In genomic region chr2:62200291-62200841, GRCh38 we compare ENCODE assay signal across 12 cellular contexts. TPM values are rescaled to one million over a fixed set of nuclear protein-coding genes. Genes with fewer than 3 reads are reported as not detected.
DNase-seq lines count a peak whose midpoint lies in the region; ATAC-seq, FAIRE-seq and TF ChIP-seq lines count a peak whose summit lies in the region.
"Had no signal": no experiment of that assay in that cellular context is flagged by ENCODE, and none has a peak within 500 bp of the region (broad histone marks: within the 10 kb centered on the region; RNA-seq: fewer than 3 reads in every experiment).

No MANE protein-coding gene starts in this region.

- H3K9ac ChIP-seq in OCI-LY3 (ENCODE audit: low read length) = peak overlapping the region; percentile 95
- peak overlapping the region; percentile 94 for H3K9ac ChIP-seq in GM12878 (ENCODE audit: control insufficient read depth, insufficient read depth, low read length)

- TF ChIP-seq POLR2A in GM12878 (IDR thresholded peaks at IDR 0.05; ENCODE audit: low read depth, low read length) = no peak

- H3K4me1 Mint-ChIP-seq in activated T-cell treated with anti-CD3 and anti-CD28 coated beads, Interleukin-2, amount 50 U/mL, for 72 hours (ENCODE audit: low read depth) = peaks cover 73% of the 10 kb centered on the region

- POLR2A ChIA-PET in GM12878 (lab: Charles Lee) = interaction anchor here (0.5 to 3.6 kb wide), 14 partner anchors 9 to 385 kb away, joined by 3 to 49 read pairs (median 6); no protein-coding TSS in a partner anchor
- POLR2A ChIA-PET in A673 (lab: Charles Lee; ENCODE audit: low non-redundant PET) = no interaction called here

- CTCF ChIA-PET in GM12878 (lab: Yijun Ruan, JAX) = interaction anchor here (0.5 to 3.3 kb wide), 19 partner anchors 9 to 281 kb away, joined by 3 to 15 read pairs (median 4); no protein-coding TSS in a partner anchor
- CTCF ChIA-PET in A673 (lab: Charles Lee) = no interaction called here

- intact Hi-C loops in GM12878 (cut with micrococcal nuclease; ENCODE audit: unreplicated experiment) = loop anchor here (2.0 to 5.0 kb wide), 5 partner anchors 104 to 283 kb away; no protein-coding TSS in a partner anchor
- intact Hi-C loops in A673 (cut with micrococcal nuclease; ENCODE audit: unreplicated experiment) = no loop called here

- TF ChIP-seq CTCF in OCI-LY3 (IDR thresholded peaks at IDR 0.05; ENCODE audit: low read depth, low read length) (no peak), GM12878 (IDR thresholded peaks at IDR 0.05 in 2 of 3, conservative IDR thresholded peaks at IDR 0.05 in 1 of 3; ENCODE audit: control insufficient read depth in 2 of 3, extremely low read depth in 1 of 3, insufficient read depth in 1 of 3, low read depth in 3 of 3, low read length in 3 of 3) (no peak), A673 (conservative IDR thresholded peaks at IDR 0.05; ENCODE audit: low read depth, low read length) (no peak)

- H3K4me1 ChIP-seq in OCI-LY3 (ENCODE audit: low read length) (peaks cover 45% of the 10 kb centered on the region), GM12878 (ENCODE audit: control insufficient read depth, insufficient read depth, low read length) (peaks cover 23% of the 10 kb centered on the region), thymus (ENCODE audit: control insufficient read depth, insufficient read depth, low read length) (peaks cover 39% of the 10 kb centered on the region), A673 (ENCODE audit: insufficient read depth, low read length, poor library complexity, severe bottlenecking) (peaks cover 9% of the 10 kb centered on the region)

- RAD21 ChIA-PET in GM12878 (lab: Charles Lee; ENCODE audit: unreplicated experiment) = interaction anchor here (0.8 to 5.1 kb wide), 32 partner anchors 9 to 213 kb away, joined by 3 to 114 read pairs (median 5); no protein-coding TSS in a partner anchor

- H2AFZ ChIP-seq in OCI-LY3 (ENCODE audit: low read depth, low read length) (no peak overlapping the region), GM12878 (ENCODE audit: control insufficient read depth, low read depth, low read length) (no peak overlapping the region)

- peak; percentile 28 to 32 for ATAC-seq in activated T-cell treated with anti-CD3 and anti-CD28 coated beads, Interleukin-2, amount 50 U/mL, for 72 hours (replicated peaks in 1 of 2)
- ATAC-seq in GM12878 (peak; percentile 1; the same call in 2 of the 3 replicates), SK-N-SH treated with all-trans-retinoic acid at 6 μM for 48 hours (no peak)

- H3K27ac ChIP-seq in OCI-LY3 (ENCODE audit: low read length) = peak overlapping the region; percentile 88
- H3K27ac ChIP-seq in GM12878 (ENCODE audit: control insufficient read depth, insufficient read depth) = peak overlapping the region; percentile 89
- no peak overlapping the region for H3K27ac ChIP-seq in thymus (ENCODE audit: low read depth)
- no peak overlapping the region for H3K27ac ChIP-seq in A673 (ENCODE audit: low read depth, low read length, poor library complexity, severe bottlenecking)

- peaks cover 4 to 18% of the 10 kb centered on the region in 2 donors for H3K36me3 Mint-ChIP-seq in activated T-cell treated with anti-CD3 and anti-CD28 coated beads, Interleukin-2, amount 50 U/mL, for 72 hours (ENCODE audit: insufficient read depth in 2 of 2)

- TF ChIP-seq RAD21 in GM12878 (IDR thresholded peaks at IDR 0.05; ENCODE audit: insufficient read depth, low read depth, low read length) = no peak

- H4K20me1 ChIP-seq in OCI-LY3 (ENCODE audit: insufficient read depth, low read length) (peaks cover 67% of the 10 kb centered on the region), GM12878 (ENCODE audit: control insufficient read depth, insufficient read depth) (peaks cover 33% of the 10 kb centered on the region)

- peak overlapping the region; percentile 96 for H3K27ac Mint-ChIP-seq in activated T-cell treated with anti-CD3 and anti-CD28 coated beads, Interleukin-2, amount 50 U/mL, for 72 hours

- FAIRE-seq in GM12878 (lab: Jason Lieb, UNC) = peak; percentile 86

- peak overlapping the region; percentile 85 for H3K4me2 ChIP-seq in OCI-LY3 (ENCODE audit: low read length)
- H3K4me2 ChIP-seq in GM12878 (ENCODE audit: control insufficient read depth, insufficient read depth) = peak overlapping the region; percentile 73

- H3K4me3 ChIP-seq in OCI-LY3 (ENCODE audit: low read length) (peak overlapping the region; percentile 96), GM12878 (peak overlapping the region; percentile 86), thymus (ENCODE audit: low read length) (peak overlapping the region; percentile 9), A673 (ENCODE audit: low read depth, low read length, poor library complexity, severe bottlenecking) (no peak overlapping the region)
- H3K4me3 ChIP-seq: HAP-1 had no signal

- H3K27me3 ChIP-seq in OCI-LY3 (ENCODE audit: low read depth, low read length) = no peaks in the 10 kb centered on the region
- no peaks in the 10 kb centered on the region for H3K27me3 ChIP-seq in GM12878 (replicated peaks in 1 of 2; ENCODE audit: control insufficient read depth in 2 of 2, insufficient read depth in 2 of 2, low read length in 1 of 2)
- no peaks in the 10 kb centered on the region for H3K27me3 ChIP-seq in thymus (ENCODE audit: control insufficient read depth, insufficient read depth)
- H3K27me3 ChIP-seq in A673 (replicated peaks; ENCODE audit: insufficient read depth, low read depth, low read length, poor library complexity) = no peaks in the 10 kb centered on the region

- H3K9me3 Mint-ChIP-seq in activated T-cell treated with anti-CD3 and anti-CD28 coated beads, Interleukin-2, amount 50 U/mL, for 72 hours = no peaks in the 10 kb centered on the region

- in situ Hi-C loops in GM12878 (cut with MboI) = loop anchor here (10.0 kb wide), 2 partner anchors 206 to 214 kb away; no protein-coding TSS in a partner anchor

- 12% methylated on average over 4 of the region's 4 CpGs for WGBS in GM12878 (ENCODE audit: insufficient coverage, insufficient replicate concordance, low lambda C conversion rate, missing lambda C conversion rate)
- WGBS in thymus = 45% methylated on average over 4 of the region's 4 CpGs

- no peak for TF ChIP-seq EP300 in GM12878 (IDR thresholded peaks at IDR 0.05; ENCODE audit: borderline replicate concordance in 1 of 2, control insufficient read depth in 1 of 2, low read depth in 2 of 2, low read length in 2 of 2)

- BruUV-seq in GM12878 (replicated peaks; lab: Mats Ljungman, UMichigan) (no TSS peak), A673 (replicated peaks; lab: Mats Ljungman, UMichigan) (no TSS peak)

- H3K36me3 ChIP-seq in OCI-LY3 (replicated peaks; ENCODE audit: low read depth, low read length) (peaks cover 10% of the 10 kb centered on the region), GM12878 (ENCODE audit: control insufficient read depth in 2 of 2, insufficient read depth in 2 of 2, low read length in 1 of 2) (peaks cover 0 to 7% of the 10 kb centered on the region in 2 experiments; a peak in 3 of 4 replicates), thymus (ENCODE audit: control insufficient read depth, insufficient read depth) (peaks cover 3% of the 10 kb centered on the region), A673 (ENCODE audit: insufficient read depth, low read length, poor library complexity, severe bottlenecking) (no peaks in the 10 kb centered on the region)
- H3K36me3 ChIP-seq: HAP-1 had no signal

- SMC1A ChIA-PET in GM12878 (lab: Charles Lee; ENCODE audit: uncharacterized antibody, unreplicated experiment) = interaction anchor here (0.7 to 5.1 kb wide), 42 partner anchors 9 to 213 kb away, joined by 3 to 91 read pairs (median 6); no protein-coding TSS in a partner anchor

- peak overlapping the region; percentile 89 to 94 for H3K4me3 Mint-ChIP-seq in activated T-cell treated with anti-CD3 and anti-CD28 coated beads, Interleukin-2, amount 50 U/mL, for 72 hours

- H3K9me3 ChIP-seq in OCI-LY3 (ENCODE audit: insufficient read depth, low read length) = no peaks in the 10 kb centered on the region
- H3K9me3 ChIP-seq in GM12878 (replicated peaks; ENCODE audit: control insufficient read depth, insufficient read depth, low read length) = no peaks in the 10 kb centered on the region
- no peaks in the 10 kb centered on the region for H3K9me3 ChIP-seq in thymus (ENCODE audit: control insufficient read depth)
- H3K9me3 ChIP-seq in A673 (ENCODE audit: low read depth, low read length, poor library complexity, severe bottlenecking) = no peaks in the 10 kb centered on the region
- H3K9me3 ChIP-seq: HAP-1 had no signal

- H3K27me3 Mint-ChIP-seq in activated T-cell treated with anti-CD3 and anti-CD28 coated beads, Interleukin-2, amount 50 U/mL, for 72 hours (ENCODE audit: low read depth) = no peaks in the 10 kb centered on the region

- peaks cover 97% of the 10 kb centered on the region for H3K79me2 ChIP-seq in OCI-LY3 (ENCODE audit: low read length)
- H3K79me2 ChIP-seq in GM12878 (ENCODE audit: control insufficient read depth, insufficient read depth, low read length) = peaks cover 99% of the 10 kb centered on the region

- DNase-seq in activated T-cell treated with anti-CD3 and anti-CD28 coated beads, Interleukin-2, amount 50 U/mL, for 72 hours = peak; percentile 29 to 34
- DNase-seq in activated T-cell treated with anti-CD3 and anti-CD28 coated beads, Interleukin-2, amount 50 U/mL, for 1 hour = no peak
- DNase-seq in GM12878 (ENCODE audit: low read depth, low spot score) (no peak), AG20443 (ENCODE audit: low spot score) (no peak), A673 (ENCODE audit: low spot score) (no peak)
- DNase-seq: anterior cingulate cortex, mesendoderm, NCI-H345 had no signal

TF ChIP-seq in SK-N-SH treated with all-trans-retinoic acid at 6 μM for 48 hours, 23 proteins besides CTCF, POLR2A, EP300 and RAD21:
- TF ChIP-seq ZNF70 (CRISPR knock-in tag; IDR thresholded peaks at IDR 0.05) = no peak
- no peak for TF ChIP-seq ISL1 (CRISPR knock-in tag; IDR thresholded peaks at IDR 0.05)

RNA-seq across cellular contexts. Expression of gene B3GNT2, which starts 4.5 kb away (rescaled TPM):
- total RNA-seq in activated T-cell treated with anti-CD3 and anti-CD28 coated beads, Interleukin-2, amount 50 U/mL, for 72 hours = 10 to 100 TPM; 46.2 to 47.2 TPM
- total RNA-seq in GM12878 (2013; cell fraction: nucleolus; rRNA removed) = 162 and 165 TPM in 2 replicates
- total RNA-seq in GM12878 (2014; rRNA removed) (78.7 and 97.7 TPM in 2 replicates), GM12878 (2014; rRNA removed; fragmentation: Illumina TruSeq; extraction: Trizol) (93.5 and 98.4 TPM in 2 replicates), GM12878 (2021) (59.6 and 63.8 TPM in 2 replicates), A673 (2021) (6.2 and 6.5 TPM in 2 replicates)
- polyA plus RNA-seq in GM12878 (2011; ENCODE audit: low read depth) = 31.4 TPM
- polyA plus RNA-seq in GM12878 (2011; rRNA removed) (73.9 and 100 TPM in 2 replicates), GM12878 (2014; fragmentation: Illumina TruSeq; extraction: Trizol) (84.8 and 117 TPM in 2 replicates), GM12878 (2014; fragmentation: Nextera tagmentation; extraction: Ambion mirVana) (10 to 100 TPM; 19.7 to 36.5 TPM), GM12878 (2014; rRNA removed) (48.3 and 58.9 TPM in 2 replicates), GM12878 (2016; fragmentation: Nextera tagmentation; extraction: Ambion mirVana) (100 to 1,000 TPM; 102 to 103 TPM), thymus (24.8 TPM)
- 32.6 and 37.4 TPM in 2 replicates for polyA plus RNA-seq in GM12878 (2011; cell fraction: cytosol; rRNA removed)
- polyA plus RNA-seq in GM12878 (2011; cell fraction: nucleus; rRNA removed) = 25.4 and 27.2 TPM in 2 replicates
- 41.8 and 83.8 TPM in 2 replicates for polyA plus RNA-seq in GM12878 (2012)
- polyA minus RNA-seq in GM12878 (2011; rRNA and poly(A)+ RNA removed) = 72.0 and 80.5 TPM in 2 replicates
- polyA minus RNA-seq in GM12878 (2011; cell fraction: cytosol; rRNA and poly(A)+ RNA removed) = 27.7 and 31.4 TPM in 2 replicates
- polyA minus RNA-seq in GM12878 (2011; cell fraction: nucleus; rRNA and poly(A)+ RNA removed) = 20.8 and 31.0 TPM in 2 replicates

Comparison
In these comparisons a context has a peak if more than half of its experiments do, and no peak if none do; other contexts are left out.
1. DNase-seq: peak in activated T-cell treated with anti-CD3 and anti-CD28 coated beads, Interleukin-2, amount 50 U/mL, for 72 hours (2 of 2); none in activated T-cell treated with anti-CD3 and anti-CD28 coated beads, Interleukin-2, amount 50 U/mL, for 1 hour (single experiment), GM12878 (single experiment), AG20443 (single experiment) and A673 (single experiment).
2. H3K27ac ChIP-seq: peak in OCI-LY3 (single experiment) and GM12878 (single experiment); none in thymus (single experiment) and A673 (single experiment).